ENCODE assay signal across 8 cellular contexts in genomic region chr19:19643158-19644053, GRCh38. TPM values are rescaled to one million over a fixed set of nuclear protein-coding genes. Genes with fewer than 3 reads are reported as not detected.
DNase-seq lines count a peak whose midpoint lies in the region; ATAC-seq and TF ChIP-seq lines count a peak whose summit lies in the region.

Gene GMIP, minus strand, starts transcription at chr19:19643657. Its CDS starts 128 bp downstream, at chr19:19643529.

- H3K9me3 ChIP-seq in OCI-LY7 (ENCODE audit: low read length), result no peaks in the 10 kb centered on the region
- no peaks in the 10 kb centered on the region for H3K9me3 ChIP-seq in muscle layer of duodenum (ENCODE audit: control insufficient read depth in 1 of 2, low read length in 2 of 2)

- intact Hi-C loops in OCI-LY7 (cut with micrococcal nuclease; ENCODE audit: unreplicated experiment), result loop anchor here (1.0 kb wide), 1 partner anchor 111 kb away; no protein-coding TSS in a partner anchor

- peak; percentile 75 for ATAC-seq in GM19324 (IDR thresholded peaks at IDR 0.05; ENCODE audit: low FRiP score, unreplicated experiment)
- peak; percentile 48 for ATAC-seq in HG03469 (IDR thresholded peaks at IDR 0.05; ENCODE audit: unreplicated experiment)
- peak; percentile 88 for ATAC-seq in stimulated activated effector memory CD8-positive, alpha-beta T cell treated with anti-CD3 and anti-CD28 coated beads, Interleukin-12 subunit alpha, Interleukin-12 subunit beta, amount 100 ng/mL, for 72 hours

- H3K4me3 ChIP-seq in OCI-LY7 (ENCODE audit: low read depth, low read length, poor library complexity, severe bottlenecking), result peak within 1 kb of the TSS; percentile 78
- H3K4me3 ChIP-seq in muscle layer of duodenum (ENCODE audit: low read depth in 1 of 2, low read length in 2 of 2), result peak within 1 kb of the TSS; percentile 77 to 84

- H3K79me2 ChIP-seq in OCI-LY7 (ENCODE audit: insufficient read depth, low read depth, low read length), result peaks cover 16% of the 10 kb centered on the region; the same call in 1 of the 2 replicates

- peaks cover 96% of the 10 kb centered on the region for H3K36me3 Mint-ChIP-seq in stimulated activated effector memory CD8-positive, alpha-beta T cell treated with anti-CD3 and anti-CD28 coated beads, Interleukin-12 subunit alpha, Interleukin-12 subunit beta, amount 100 ng/mL, for 72 hours

- H2AFZ ChIP-seq in OCI-LY7 (ENCODE audit: low read length), result peak within 1 kb of the TSS; percentile 26; the same call in 1 of the 2 replicates

- CTCF ChIA-PET in OCI-LY7 (lab: Charles Lee; ENCODE audit: unreplicated experiment), result no interaction called here

- H3K4me1 Mint-ChIP-seq in stimulated activated effector memory CD8-positive, alpha-beta T cell treated with anti-CD3 and anti-CD28 coated beads, Interleukin-12 subunit alpha, Interleukin-12 subunit beta, amount 100 ng/mL, for 72 hours, result peaks cover 28% of the 10 kb centered on the region

- H3K4me3 Mint-ChIP-seq in stimulated activated effector memory CD8-positive, alpha-beta T cell treated with anti-CD3 and anti-CD28 coated beads, Interleukin-12 subunit alpha, Interleukin-12 subunit beta, amount 100 ng/mL, for 72 hours, result peak within 1 kb of the TSS; percentile 99

- TF ChIP-seq CTCF in OCI-LY7 (conservative IDR thresholded peaks at IDR 0.05; ENCODE audit: low read length), result peak; percentile 96

- H3K9me2 ChIP-seq in OCI-LY7 (ENCODE audit: insufficient read depth, low read length), result no peaks in the 10 kb centered on the region

- H3K27ac ChIP-seq in OCI-LY7 (ENCODE audit: low read depth, low read length, poor library complexity, severe bottlenecking) (peak within 1 kb of the TSS; percentile 90), muscle layer of duodenum (ENCODE audit: low read length) (peak within 1 kb of the TSS; percentile 63)

- peak within 1 kb of the TSS; percentile 97 for H3K27ac Mint-ChIP-seq in stimulated activated effector memory CD8-positive, alpha-beta T cell treated with anti-CD3 and anti-CD28 coated beads, Interleukin-12 subunit alpha, Interleukin-12 subunit beta, amount 100 ng/mL, for 72 hours

- no peaks in the 10 kb centered on the region for H4K20me1 ChIP-seq in OCI-LY7 (ENCODE audit: insufficient read depth, low read length)

- H3K36me3 ChIP-seq in OCI-LY7 (ENCODE audit: insufficient read depth, low read length), result peaks cover 63% of the 10 kb centered on the region
- peaks cover 13 to 34% of the 10 kb centered on the region in 2 donors for H3K36me3 ChIP-seq in muscle layer of duodenum (ENCODE audit: control insufficient read depth in 1 of 2, insufficient read depth in 2 of 2, low read length in 2 of 2)

- POLR2A ChIA-PET in OCI-LY7 (lab: Charles Lee), result no interaction called here

- peak within 1 kb of the TSS; percentile 87 for H3K4me2 ChIP-seq in OCI-LY7 (ENCODE audit: low read length)

- peaks cover 21% of the 10 kb centered on the region for H3K4me1 ChIP-seq in OCI-LY7 (ENCODE audit: insufficient read depth, low read length, poor library complexity, severe bottlenecking)
- peaks cover 0 to 7% of the 10 kb centered on the region in 2 donors for H3K4me1 ChIP-seq in muscle layer of duodenum (ENCODE audit: control insufficient read depth in 1 of 2, insufficient read depth in 2 of 2, low read length in 2 of 2)

- TF ChIP-seq POLR2A in erythroblast (IDR thresholded peaks at IDR 0.05; ENCODE audit: low read length), result peak; percentile 4

- H3K27me3 ChIP-seq in muscle layer of duodenum (ENCODE audit: low read depth, low read length), result no peaks in the 10 kb centered on the region

- DNase-seq in C1 segment of cervical spinal cord (lab: John Stamatoyannopoulos, UW) (peak in 11 of 14 donors; percentile 9 to 72 (median 38)), OCI-LY7 (ENCODE audit: low spot score) (peak; percentile 85), activated T-cell treated with anti-CD3 and anti-CD28 coated beads for 1 hour (ENCODE audit: low read depth) (peak; percentile 88), erythroblast (lab: John Stamatoyannopoulos, UW) (peak; percentile 67 to 86)
- DNase-seq in stimulated activated effector memory CD8-positive, alpha-beta T cell treated with anti-CD3 and anti-CD28 coated beads, Interleukin-12 subunit alpha, Interleukin-12 subunit beta, amount 100 ng/mL, for 72 hours (ENCODE audit: low spot score in 2 of 2), result peak; percentile 80 to 92

- BruUV-seq in OCI-LY7 (replicated peaks; lab: Mats Ljungman, UMichigan), result no TSS peak

- H3K9me3 Mint-ChIP-seq in stimulated activated effector memory CD8-positive, alpha-beta T cell treated with anti-CD3 and anti-CD28 coated beads, Interleukin-12 subunit alpha, Interleukin-12 subunit beta, amount 100 ng/mL, for 72 hours, result no peaks in the 10 kb centered on the region

RNA-seq across cellular contexts. Expression of gene GMIP, which starts in this region (rescaled TPM):
- total RNA-seq in OCI-LY7 (2014; rRNA removed; shearing (Covaris generic)), result 30.1 and 34.7 TPM in 2 replicates
- 41.6 and 48.7 TPM in 2 replicates for total RNA-seq in OCI-LY7 (2022)

Comparison
In these comparisons a context has a peak if more than half of its experiments do, and no peak if none do; other contexts are left out.
1. Peak in every context shown above with its lines: DNase-seq, ATAC-seq, H3K4me3 ChIP-seq and H3K27ac ChIP-seq.
2. DNase-seq: peak in every context shown above with its lines; median percentile 88 in activated T-cell treated with anti-CD3 and anti-CD28 coated beads for 1 hour; 86 in stimulated activated effector memory CD8-positive, alpha-beta T cell treated with anti-CD3 and anti-CD28 coated beads, Interleukin-12 subunit alpha, Interleukin-12 subunit beta, amount 100 ng/mL, for 72 hours; 85 in OCI-LY7; 76 in erythroblast; 38 in C1 segment of cervical spinal cord.